Comparison of ENCODE assay signal across 8 cellular contexts in the genomic region with DNA sequence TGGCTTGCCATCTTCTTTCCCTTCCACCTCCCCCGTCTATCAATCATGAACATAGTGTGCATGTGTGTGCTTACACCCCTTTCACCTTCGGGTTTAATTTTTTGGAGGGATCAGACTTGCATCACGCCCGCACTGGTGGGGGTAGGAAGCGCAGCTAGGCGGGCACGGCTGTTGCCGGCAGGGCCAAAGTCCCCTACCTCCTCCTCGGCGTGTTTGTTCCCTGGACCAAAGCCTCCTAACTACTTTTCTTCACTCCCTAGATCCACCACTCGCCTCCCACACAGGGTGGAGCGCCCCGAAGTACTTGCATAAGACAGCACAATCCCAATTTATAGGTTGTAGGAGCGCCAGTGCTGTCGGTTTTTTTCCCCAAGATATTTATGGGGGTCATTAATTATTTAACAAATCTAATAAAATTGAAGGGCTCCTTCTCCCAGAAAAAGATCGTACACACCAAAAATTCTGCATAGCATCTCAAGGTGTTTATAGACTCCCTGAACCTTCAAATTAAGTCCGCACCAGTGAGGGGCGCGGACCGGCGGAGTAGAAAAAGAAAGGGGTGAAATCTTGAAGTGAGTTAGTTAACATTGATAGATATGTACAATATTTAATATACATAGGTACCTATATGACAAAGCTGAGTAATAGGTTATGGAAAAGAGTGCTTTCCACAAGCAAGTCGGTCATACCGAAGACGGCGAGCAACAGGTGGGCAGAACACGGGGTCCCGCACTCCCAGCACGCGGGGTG. TPM values are rescaled to one million over a fixed set of nuclear protein-coding genes. Genes with fewer than 3 reads are reported as not detected.
DNase-seq lines count a peak whose midpoint lies in the region; ATAC-seq and TF ChIP-seq lines count a peak whose summit lies in the region.

No MANE protein-coding gene starts in this region.

- TSS peak; percentile 61 for BruUV-seq in Calu3 (replicated peaks; lab: Mats Ljungman, UMichigan)

- H3K4me2 ChIP-seq in MM.1S (ENCODE audit: low read depth, low read length): peak overlapping the region; percentile 97

- H3K4me3 ChIP-seq in MM.1S (ENCODE audit: low read length) (peak overlapping the region; percentile 86), mucosa of descending colon (peak overlapping the region; percentile 67)

- H3K27me3 Mint-ChIP-seq in Calu3 (ENCODE audit: unreplicated experiment): no peaks in the 10 kb centered on the region
- H3K27me3 Mint-ChIP-seq in dendritic cell treated with granulocyte-macrophage colony-stimulating factor and Interleukin-4, amounts not matched to agents 40 ng/mL and 50 ng/mL, for 4 days: peaks cover 22% of the 10 kb centered on the region

- H3K36me3 Mint-ChIP-seq in Calu3 (ENCODE audit: insufficient read depth, unreplicated experiment): peaks cover 58% of the 10 kb centered on the region
- H3K36me3 Mint-ChIP-seq in dendritic cell treated with granulocyte-macrophage colony-stimulating factor and Interleukin-4, amounts not matched to agents 40 ng/mL and 50 ng/mL, for 4 days (ENCODE audit: low read depth): no peaks in the 10 kb centered on the region

- H3K36me3 ChIP-seq in MM.1S (replicated peaks; ENCODE audit: insufficient read depth, low read length): peaks cover 3% of the 10 kb centered on the region; the same call in 1 of the 2 replicates
- H3K36me3 ChIP-seq in mucosa of descending colon (ENCODE audit: low read depth): no peaks in the 10 kb centered on the region

- H3K9ac ChIP-seq in MM.1S (ENCODE audit: low read length): peak overlapping the region; percentile 94

- peaks cover 57% of the 10 kb centered on the region for H3K4me1 Mint-ChIP-seq in Calu3 (ENCODE audit: low read depth, unreplicated experiment)
- H3K4me1 Mint-ChIP-seq in dendritic cell treated with granulocyte-macrophage colony-stimulating factor and Interleukin-4, amounts not matched to agents 40 ng/mL and 50 ng/mL, for 4 days (ENCODE audit: low read depth): peaks cover 44% of the 10 kb centered on the region

- peaks cover 74% of the 10 kb centered on the region for H3F3A ChIP-seq in MM.1S (ENCODE audit: insufficient read depth, low read length)

- peak overlapping the region; percentile 87 for H3K4me3 Mint-ChIP-seq in Calu3 (ENCODE audit: low read depth, unreplicated experiment)
- peak overlapping the region; percentile 67 for H3K4me3 Mint-ChIP-seq in dendritic cell treated with granulocyte-macrophage colony-stimulating factor and Interleukin-4, amounts not matched to agents 40 ng/mL and 50 ng/mL, for 4 days

- peaks cover 56% of the 10 kb centered on the region for H3K79me2 ChIP-seq in MM.1S (ENCODE audit: low read length)

- CTCF ChIA-PET in Calu3 (lab: Charles Lee): interaction anchor here (1.5 to 1.6 kb wide), 3 partner anchors 23 to 140 kb away, joined by 3 to 8 read pairs (median 6); a partner anchor contains a TSS

- peak overlapping the region; percentile 61 for H3K27ac ChIP-seq in MM.1S (ENCODE audit: low read length)

- H3K9me2 ChIP-seq in MM.1S (replicated peaks; ENCODE audit: insufficient read depth, low read length): no peaks in the 10 kb centered on the region

- no peaks in the 10 kb centered on the region for H4K20me1 ChIP-seq in MM.1S (ENCODE audit: insufficient read depth, low read length)

- ATAC-seq in mucosa of descending colon (peak; percentile 35), GM21447 (IDR thresholded peaks at IDR 0.05; ENCODE audit: unreplicated experiment) (no peak), GM21381 (IDR thresholded peaks at IDR 0.05; ENCODE audit: unreplicated experiment) (no peak)

- intact Hi-C loops in Calu3 (cut with micrococcal nuclease; ENCODE audit: unreplicated experiment): loop anchor here (2.0 kb wide), 1 partner anchor 23 kb away; no protein-coding TSS in a partner anchor
- intact Hi-C loops in dendritic cell treated with granulocyte-macrophage colony-stimulating factor and Interleukin-4, amounts not matched to agents 40 ng/mL and 50 ng/mL, for 4 days (cut with micrococcal nuclease): no loop called here
- intact Hi-C loops in mucosa of descending colon (cut with DNase I, micrococcal nuclease): no loop called here

- H3K27me3 ChIP-seq in MM.1S (replicated peaks; ENCODE audit: insufficient read depth, low read length): no peaks in the 10 kb centered on the region

- no peaks in the 10 kb centered on the region for H3K9me3 ChIP-seq in MM.1S (replicated peaks; ENCODE audit: insufficient read depth, low read length)
- no peaks in the 10 kb centered on the region for H3K9me3 ChIP-seq in mucosa of descending colon

- peak; percentile 65 for DNase-seq in Calu3
- DNase-seq in MM.1S: peak; percentile 74
- peak; percentile 73 to 80 (median 78) for DNase-seq in mucosa of descending colon
- DNase-seq in SHP77 treated with DMSO at 0.1 percent for 48 hours (lab: John Stamatoyannopoulos, UW): no peak
- DNase-seq in activated gamma-delta T cell treated with Interleukin-2 at 50 U/mL for 16 hours: no peak

- TF ChIP-seq CTCF in Calu3 (IDR thresholded peaks at IDR 0.05; ENCODE audit: unreplicated experiment): no peak
- TF ChIP-seq CTCF in MM.1S (IDR thresholded peaks at IDR 0.05; ENCODE audit: low read length): peak; percentile 47
- TF ChIP-seq CTCF in mucosa of descending colon (IDR thresholded peaks at IDR 0.05): peak; percentile 6

- no peaks in the 10 kb centered on the region for H3K9me3 Mint-ChIP-seq in Calu3 (ENCODE audit: low read depth, unreplicated experiment)
- H3K9me3 Mint-ChIP-seq in dendritic cell treated with granulocyte-macrophage colony-stimulating factor and Interleukin-4, amounts not matched to agents 40 ng/mL and 50 ng/mL, for 4 days: no peaks in the 10 kb centered on the region

- peak overlapping the region; percentile 55 for H2AFZ ChIP-seq in MM.1S (ENCODE audit: low read length)

- H3K4me1 ChIP-seq in MM.1S (ENCODE audit: low read length): peaks cover 46% of the 10 kb centered on the region
- H3K4me1 ChIP-seq in mucosa of descending colon (ENCODE audit: low read depth): peaks cover 11% of the 10 kb centered on the region

- H3K27ac Mint-ChIP-seq in Calu3 (ENCODE audit: unreplicated experiment): peak overlapping the region; percentile 87
- H3K27ac Mint-ChIP-seq in dendritic cell treated with granulocyte-macrophage colony-stimulating factor and Interleukin-4, amounts not matched to agents 40 ng/mL and 50 ng/mL, for 4 days: no peak overlapping the region

RNA-seq across cellular contexts. Expression of a gene that starts 0.7 kb away (rescaled TPM):
- total RNA-seq in Calu3 (2022): 54.2 and 61.1 TPM in 2 replicates
- 100 to 1,000 TPM in 2 of 3 donors, 10 to 100 TPM in 1; 85.0 to 189 (median 147) TPM for total RNA-seq in mucosa of descending colon

Comparison
In these comparisons a context has a peak if more than half of its experiments do, and no peak if none do; other contexts are left out.
1. DNase-seq: peak in Calu3 (single experiment), MM.1S (single experiment) and mucosa of descending colon (3 of 3); none in SHP77 treated with DMSO at 0.1 percent for 48 hours (single experiment) and activated gamma-delta T cell treated with Interleukin-2 at 50 U/mL for 16 hours (single experiment).